15 cellular contexts compared by ENCODE assay signal in genomic region chr2:62485780-62486765, GRCh38. TPM values are rescaled to one million over a fixed set of nuclear protein-coding genes. Genes with fewer than 3 reads are reported as not detected.
DNase-seq lines count a peak whose midpoint lies in the region; ATAC-seq and TF ChIP-seq lines count a peak whose summit lies in the region.
"Had no signal": no experiment of that assay in that cellular context is flagged by ENCODE, and none has a peak within 500 bp of the region (broad histone marks: within the 10 kb centered on the region; RNA-seq: fewer than 3 reads in every experiment).

No MANE protein-coding gene starts in this region.

- peaks cover 19% of the 10 kb centered on the region for H3K4me1 Mint-ChIP-seq in Calu3 (ENCODE audit: low read depth, unreplicated experiment)
- H3K4me1 Mint-ChIP-seq: activated CD4-positive, alpha-beta T cell treated with anti-CD3 and anti-CD28 coated beads, Interleukin-2, amount 10 ng/mL, durations not matched to agents 24 days and 14 days; naive B cell; T-cell had no signal

- H3K36me3 Mint-ChIP-seq in Calu3 (ENCODE audit: insufficient read depth, unreplicated experiment): no peaks in the 10 kb centered on the region
- H3K36me3 Mint-ChIP-seq: naive B cell, T-cell had no signal

- BruUV-seq in Calu3 (replicated peaks; lab: Mats Ljungman, UMichigan): no TSS peak

- no peak overlapping the region for H3K4me3 ChIP-seq in muscle layer of colon (ENCODE audit: low read depth in 1 of 2, low read length in 2 of 2)

- H3K4me1 ChIP-seq in muscle layer of colon (ENCODE audit: insufficient read depth, low read length): peaks cover 18% of the 10 kb centered on the region

- no peaks in the 10 kb centered on the region for H3K36me3 ChIP-seq in muscle layer of colon (ENCODE audit: insufficient read depth, low read length)

- no peaks in the 10 kb centered on the region for H3K27me3 Mint-ChIP-seq in Calu3 (ENCODE audit: unreplicated experiment)

- intact Hi-C loops in Right ventricle myocardium inferior (cut with DNase I): no loop called here
- intact Hi-C loops in cardiac septum (cut with DNase I): no loop called here
- intact Hi-C loops in Calu3 (cut with micrococcal nuclease; ENCODE audit: unreplicated experiment): no loop called here

- H3K27ac ChIP-seq in muscle layer of colon (ENCODE audit: low read depth, low read length): peak overlapping the region; percentile 31
- H3K27ac ChIP-seq: 22Rv1 had no signal

- CTCF ChIA-PET in Calu3 (lab: Charles Lee): no interaction called here

- H3K4me3 Mint-ChIP-seq in Calu3 (ENCODE audit: low read depth, unreplicated experiment): no peak overlapping the region
- H3K4me3 Mint-ChIP-seq: activated CD4-positive, alpha-beta T cell treated with anti-CD3 and anti-CD28 coated beads, Interleukin-2, amount 10 ng/mL, durations not matched to agents 24 days and 14 days; naive B cell; T-cell had no signal

- H3K9me3 ChIP-seq in muscle layer of colon (ENCODE audit: low read length): no peaks in the 10 kb centered on the region

- TF ChIP-seq CTCF in Calu3 (IDR thresholded peaks at IDR 0.05; ENCODE audit: unreplicated experiment): no peak

- no peak overlapping the region for H3K27ac Mint-ChIP-seq in Calu3 (ENCODE audit: unreplicated experiment)
- H3K27ac Mint-ChIP-seq: activated CD4-positive, alpha-beta T cell treated with anti-CD3 and anti-CD28 coated beads, Interleukin-2, amount 10 ng/mL, durations not matched to agents 24 days and 14 days; activated T-helper 2 cell treated with anti-CD3 and anti-CD28 coated beads, Interferon-gamma antibody, Interleukin-2, Interleukin-4, amounts not matched to agents 10 μg/mL and 5 μg/mL and 100 μg/mL, durations not matched to agents 14 hours and 24 hours and 36 hours; naive B cell; T-cell had no signal

- H3K27me3 ChIP-seq in muscle layer of colon (ENCODE audit: control insufficient read depth in 1 of 2, insufficient read depth in 2 of 2, low read length in 2 of 2): no peaks in the 10 kb centered on the region

- ATAC-seq in Right ventricle myocardium inferior (peak; percentile 76), HG03439 (IDR thresholded peaks at IDR 0.05; ENCODE audit: unreplicated experiment) (no peak)
- ATAC-seq: T-cell had no signal

- H3K9me3 Mint-ChIP-seq in Calu3 (ENCODE audit: low read depth, unreplicated experiment): no peaks in the 10 kb centered on the region
- H3K9me3 Mint-ChIP-seq: activated CD4-positive, alpha-beta T cell treated with anti-CD3 and anti-CD28 coated beads, Interleukin-2, amount 10 ng/mL, durations not matched to agents 24 days and 14 days; activated T-helper 2 cell treated with anti-CD3 and anti-CD28 coated beads, Interferon-gamma antibody, Interleukin-2, Interleukin-4, amounts not matched to agents 10 μg/mL and 5 μg/mL and 100 μg/mL, durations not matched to agents 14 hours and 24 hours and 36 hours; naive B cell; T-cell had no signal

- no peak overlapping the region for H3K9ac ChIP-seq in muscle layer of colon (ENCODE audit: low read length)

- no peak for DNase-seq in Right ventricle myocardium inferior (ENCODE audit: missing footprints)
- DNase-seq in cardiac septum (ENCODE audit: low spot score): no peak
- DNase-seq in fibroblast of the conjunctiva (ENCODE audit: low read depth): peak; percentile 51
- no peak for DNase-seq in Calu3
- no peak for DNase-seq in NCI-H510A treated with DMSO at 0.1 percent for 48 hours (lab: John Stamatoyannopoulos, UW)
- DNase-seq in GOT3 (lab: John Stamatoyannopoulos, UW): no peak
- DNase-seq: activated CD4-positive, alpha-beta T cell treated with anti-CD3 and anti-CD28 coated beads, Interleukin-2, amount 10 ng/mL, durations not matched to agents 24 days and 14 days; KBM-7; naive B cell; NCI-H1930; T-cell had no signal

RNA-seq across cellular contexts. Expression of gene TMEM17, which starts 19.9 kb away (rescaled TPM):
- total RNA-seq in Right ventricle myocardium inferior (1.3 TPM), cardiac septum (1.4 TPM), Calu3 (2022) (3.3 and 3.6 TPM in 2 replicates)
- total RNA-seq: activated T-helper 2 cell treated with anti-CD3 and anti-CD28 coated beads, Interferon-gamma antibody, Interleukin-2, Interleukin-4, amounts not matched to agents 10 μg/mL and 5 μg/mL and 100 μg/mL, durations not matched to agents 14 hours and 24 hours and 36 hours had no signal
